11 cellular contexts compared by ENCODE assay signal in the genomic region with DNA sequence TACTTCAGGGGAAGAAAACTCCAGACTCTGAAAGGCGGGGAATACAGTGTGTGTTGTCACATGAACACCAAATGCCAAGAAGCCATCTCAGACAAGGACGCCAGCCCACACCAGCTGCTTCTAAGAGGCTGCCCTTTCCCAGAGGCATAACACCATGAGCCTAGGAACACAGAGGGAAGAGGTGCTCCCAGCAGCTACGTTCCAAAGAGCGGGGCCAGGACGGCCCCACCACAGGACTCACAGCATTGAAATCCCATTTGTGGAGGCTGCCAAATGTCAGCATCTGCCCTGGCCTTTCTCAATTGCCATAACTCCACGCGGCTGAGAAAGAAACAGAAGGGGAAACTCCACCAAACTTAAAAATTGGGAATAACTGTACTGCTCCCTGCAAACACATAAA. TPM values are rescaled to one million over a fixed set of nuclear protein-coding genes. Genes with fewer than 3 reads are reported as not detected.
A peak's percentile ranks its signal among the peaks of the same experiment; 100 is the strongest.
DNase-seq lines count a peak whose midpoint lies in the region; ATAC-seq and TF ChIP-seq lines count a peak whose summit lies in the region.
"Had no signal": no experiment of that assay in that cellular context is flagged by ENCODE, and none has a peak within 500 bp of the region (broad histone marks: within the 10 kb centered on the region; RNA-seq: fewer than 3 reads in every experiment).

No MANE protein-coding gene starts in this region.

- peak; percentile 57 for ATAC-seq in left ventricle myocardium superior
- no peak for ATAC-seq in activated CD8-positive, alpha-beta memory T cell treated with anti-CD3 and anti-CD28 coated beads, Interleukin-2, amount 10 ng/mL, durations not matched to agents 7 days and 5 days
- no peak for ATAC-seq in activated naive CD4-positive, alpha-beta T cell treated with anti-CD3 and anti-CD28 coated beads, Interleukin-2, amount 50 U/mL, for 72 hours

- no peaks in the 10 kb centered on the region for H3K36me3 Mint-ChIP-seq in activated CD8-positive, alpha-beta memory T cell treated with anti-CD3 and anti-CD28 coated beads, Interleukin-2, amount 10 ng/mL, durations not matched to agents 7 days and 5 days
- H3K36me3 Mint-ChIP-seq in H9 (ENCODE audit: insufficient read depth in 1 of 3, low read depth in 3 of 3) = no peaks in the 10 kb centered on the region; a peak in 1 of 7 replicates
- H3K36me3 Mint-ChIP-seq in activated naive CD4-positive, alpha-beta T cell treated with anti-CD3 and anti-CD28 coated beads, Interleukin-2, amount 50 U/mL, for 72 hours = no peaks in the 10 kb centered on the region

- no peak overlapping the region for H3K4ac ChIP-seq in H9 (ENCODE audit: low read depth, low read length)

- DNase-seq in adipocyte (ENCODE audit: low read depth) (peak; percentile 9), left ventricle myocardium superior (peak; percentile 46), sigmoid colon (peak; percentile 73), H9 (no peak), T-helper 2 cell (no peak)
- no peak for DNase-seq in activated CD8-positive, alpha-beta memory T cell treated with anti-CD3 and anti-CD28 coated beads, Interleukin-2, amount 10 ng/mL, durations not matched to agents 7 days and 5 days
- DNase-seq in activated naive CD4-positive, alpha-beta T cell treated with anti-CD3 and anti-CD28 coated beads, Interleukin-2, amount 50 U/mL, for 72 hours (ENCODE audit: low spot score in 2 of 2) = no peak
- DNase-seq: activated B cell treated with CpG ODN at 0.5 μM for 24 hours, GF-D8, H7 had no signal

- H3K9ac ChIP-seq in BLaER1 = no peak overlapping the region
- H3K9ac ChIP-seq in adipocyte (ENCODE audit: low read length) = peak overlapping the region; percentile 41
- H3K9ac ChIP-seq in H9 (ENCODE audit: extremely low read depth, insufficient read length, low read length) = no peak overlapping the region

- H3K36me3 ChIP-seq in BLaER1 = no peaks in the 10 kb centered on the region
- no peaks in the 10 kb centered on the region for H3K36me3 ChIP-seq in adipocyte (ENCODE audit: control insufficient read depth, insufficient read depth, low read length, severe bottlenecking)
- H3K36me3 ChIP-seq in sigmoid colon = no peaks in the 10 kb centered on the region

- no peak for TF ChIP-seq POLR2A in sigmoid colon (IDR thresholded peaks at IDR 0.05)

- no peak overlapping the region for H3K4me3 ChIP-seq in BLaER1
- peak overlapping the region; percentile 13 for H3K4me3 ChIP-seq in adipocyte (ENCODE audit: low read length)
- H3K4me3 ChIP-seq in sigmoid colon = no peak overlapping the region

- peaks cover 18% of the 10 kb centered on the region for H3K27me3 Mint-ChIP-seq in activated CD8-positive, alpha-beta memory T cell treated with anti-CD3 and anti-CD28 coated beads, Interleukin-2, amount 10 ng/mL, durations not matched to agents 7 days and 5 days
- H3K27me3 Mint-ChIP-seq in H9 (ENCODE audit: low read depth) = peaks cover 4% of the 10 kb centered on the region; the same call in 1 of the 2 replicates

- H3K27me3 ChIP-seq in BLaER1 (no peaks in the 10 kb centered on the region), adipocyte (replicated peaks; ENCODE audit: control insufficient read depth, insufficient read depth, low read length) (no peaks in the 10 kb centered on the region), sigmoid colon (no peaks in the 10 kb centered on the region), H9 (ENCODE audit: insufficient read depth, low read length) (no peaks in the 10 kb centered on the region)

- no peak overlapping the region for H4K5ac ChIP-seq in H9 (ENCODE audit: insufficient read length, low read depth, low read length)

- no peak for TF ChIP-seq CTCF in sigmoid colon (IDR thresholded peaks at IDR 0.05)
- TF ChIP-seq CTCF in H9 (conservative IDR thresholded peaks at IDR 0.05) = no peak

- no peak overlapping the region for H3K4me3 Mint-ChIP-seq in activated CD8-positive, alpha-beta memory T cell treated with anti-CD3 and anti-CD28 coated beads, Interleukin-2, amount 10 ng/mL, durations not matched to agents 7 days and 5 days
- no peak overlapping the region for H3K4me3 Mint-ChIP-seq in H9
- H3K4me3 Mint-ChIP-seq: activated B cell treated with CpG ODN at 0.5 μM for 24 hours had no signal

- no peak overlapping the region for H4K8ac ChIP-seq in H9 (replicated peaks; ENCODE audit: insufficient read length, low read depth, low read length)

- H3K9me3 ChIP-seq in BLaER1 (no peaks in the 10 kb centered on the region), adipocyte (ENCODE audit: control insufficient read depth, low read length) (no peaks in the 10 kb centered on the region), sigmoid colon (no peaks in the 10 kb centered on the region), H9 (ENCODE audit: control insufficient read depth, low read depth, low read length) (no peaks in the 10 kb centered on the region)

- no peak overlapping the region for H4K91ac ChIP-seq in H9 (ENCODE audit: insufficient read length, low read depth, low read length)

- no peaks in the 10 kb centered on the region for H3K79me2 ChIP-seq in H9 (ENCODE audit: insufficient read depth, low read length)

- H3K56ac ChIP-seq in H9 (ENCODE audit: insufficient read length, low read depth, low read length) = no peak overlapping the region

- H3K79me1 ChIP-seq in H9 (ENCODE audit: insufficient read depth, low read depth, low read length, poor library complexity, severe bottlenecking) = no peaks in the 10 kb centered on the region

- no peak overlapping the region for H3K18ac ChIP-seq in H9 (ENCODE audit: insufficient read length, low read depth, low read length)

- H3K9me3 Mint-ChIP-seq in activated CD8-positive, alpha-beta memory T cell treated with anti-CD3 and anti-CD28 coated beads, Interleukin-2, amount 10 ng/mL, durations not matched to agents 7 days and 5 days (ENCODE audit: low read depth) = no peaks in the 10 kb centered on the region
- peaks cover 0 to 2% of the 10 kb centered on the region in 2 experiments; a peak in 3 of 5 replicates for H3K9me3 Mint-ChIP-seq in H9
- no peaks in the 10 kb centered on the region for H3K9me3 Mint-ChIP-seq in activated naive CD4-positive, alpha-beta T cell treated with anti-CD3 and anti-CD28 coated beads, Interleukin-2, amount 50 U/mL, for 72 hours
- H3K9me3 Mint-ChIP-seq: activated B cell treated with CpG ODN at 0.5 μM for 24 hours had no signal

- H3K27ac Mint-ChIP-seq in activated CD8-positive, alpha-beta memory T cell treated with anti-CD3 and anti-CD28 coated beads, Interleukin-2, amount 10 ng/mL, durations not matched to agents 7 days and 5 days = no peak overlapping the region
- H3K27ac Mint-ChIP-seq in H9 = no peak overlapping the region
- H3K27ac Mint-ChIP-seq in activated naive CD4-positive, alpha-beta T cell treated with anti-CD3 and anti-CD28 coated beads, Interleukin-2, amount 50 U/mL, for 72 hours = no peak overlapping the region
- H3K27ac Mint-ChIP-seq: activated B cell treated with CpG ODN at 0.5 μM for 24 hours had no signal

- no peak overlapping the region for H2BK120ac ChIP-seq in H9 (ENCODE audit: low read depth, low read length, poor library complexity, severe bottlenecking)

- no peak for TF ChIP-seq EP300 in sigmoid colon (IDR thresholded peaks at IDR 0.05)

- H3K4me1 ChIP-seq in BLaER1 (peaks cover 72% of the 10 kb centered on the region), adipocyte (ENCODE audit: control insufficient read depth, insufficient read depth, low read length) (peaks cover 19% of the 10 kb centered on the region), sigmoid colon (peaks cover 0 to 19% (median 15%) of the 10 kb centered on the region in 4 donors), H9 (ENCODE audit: insufficient read depth, low read length) (no peaks in the 10 kb centered on the region)

- no peak overlapping the region for H3T11ph ChIP-seq in H9 (ENCODE audit: low read length)

- no peak overlapping the region for H2AK5ac ChIP-seq in H9 (ENCODE audit: insufficient read length, low read length)

- no peak overlapping the region for H3K23ac ChIP-seq in H9 (ENCODE audit: insufficient read length, low read depth, low read length)

- intact Hi-C loops in left ventricle myocardium superior (cut with micrococcal nuclease) (no loop called here), sigmoid colon (cut with DNase I) (loop anchor here (5.0 kb wide), 1 partner anchor 79 kb away; no protein-coding TSS in a partner anchor)

- no peak overlapping the region for H2BK15ac ChIP-seq in H9 (ENCODE audit: low read depth, low read length)

- H3K4me2 ChIP-seq in BLaER1 (0 out of 2 replicates have a peak overlapping the region, but pooled peaks have one; percentile 10), H9 (ENCODE audit: insufficient read depth, insufficient read length, low read length) (no peak overlapping the region)

- H4K20me1 ChIP-seq in BLaER1 (no peaks in the 10 kb centered on the region), H9 (ENCODE audit: control insufficient read depth, insufficient read depth, insufficient read length) (no peaks in the 10 kb centered on the region)

- no peaks in the 10 kb centered on the region for H3K23me2 ChIP-seq in H9 (ENCODE audit: insufficient read length, low read depth, low read length, poor library complexity, severe bottlenecking)

- no peak overlapping the region for H2BK5ac ChIP-seq in H9 (ENCODE audit: insufficient read length, low read length)

- CTCF ChIA-PET in activated CD8-positive, alpha-beta memory T cell treated with anti-CD3 and anti-CD28 coated beads, Interleukin-2, amount 10 ng/mL, durations not matched to agents 7 days and 5 days (lab: Charles Lee) = no interaction called here

- peaks cover 22% of the 10 kb centered on the region for H3K4me1 Mint-ChIP-seq in activated CD8-positive, alpha-beta memory T cell treated with anti-CD3 and anti-CD28 coated beads, Interleukin-2, amount 10 ng/mL, durations not matched to agents 7 days and 5 days
- H3K4me1 Mint-ChIP-seq in H9 = peaks cover 8 to 13% of the 10 kb centered on the region in 2 experiments
- H3K4me1 Mint-ChIP-seq: activated B cell treated with CpG ODN at 0.5 μM for 24 hours had no signal

- H3K27ac ChIP-seq in BLaER1 (no peak overlapping the region), sigmoid colon (peak overlapping the region in 3 of 4 donors; percentile 67 to 78 (median 75)), H9 (ENCODE audit: insufficient read length, low read depth, low read length) (no peak overlapping the region)

- no peak overlapping the region for H3K14ac ChIP-seq in H9 (ENCODE audit: insufficient read depth, low read length)

- no peak overlapping the region for H2BK20ac ChIP-seq in H9 (ENCODE audit: low read depth, low read length, poor library complexity, severe bottlenecking)

- WGBS in sigmoid colon, 2 donors = 74 to 88% methylated on average over 7 of the region's 7 CpGs
- no CpG with 5 or more reads among the region's 7 CpGs for WGBS in H9 (ENCODE audit: extremely low coverage, insufficient read length, low lambda C conversion rate)

- no peak overlapping the region for H2BK12ac ChIP-seq in H9 (ENCODE audit: insufficient read length, low read depth, low read length)

- H2AFZ ChIP-seq in H9 (ENCODE audit: low read length) = no peak overlapping the region

RNA-seq across cellular contexts. Expression of gene ID2, which starts 20.1 kb away (rescaled TPM):
- total RNA-seq in left ventricle myocardium superior = 30.0 TPM
- total RNA-seq in sigmoid colon = 100 to 1,000 TPM; 376 to 615 (median 527) TPM
- polyA plus RNA-seq in sigmoid colon = 100 to 1,000 TPM; 154 to 306 (median 224) TPM
- 100 to 1,000 TPM; 342 to 431 TPM for total RNA-seq in activated CD8-positive, alpha-beta memory T cell treated with anti-CD3 and anti-CD28 coated beads, Interleukin-2, amount 10 ng/mL, durations not matched to agents 7 days and 5 days
- 48.0 and 48.6 TPM in 2 replicates for total RNA-seq in H9 (2021)
- 100 to 1,000 TPM in 1 of 2 donors, 10 to 100 TPM in 1; 42.8 to 272 TPM for total RNA-seq in activated naive CD4-positive, alpha-beta T cell treated with anti-CD3 and anti-CD28 coated beads, Interleukin-2, amount 50 U/mL, for 72 hours

Comparison
In these comparisons a context has a peak if more than half of its experiments do, and no peak if none do; other contexts are left out.
1. H3K27ac ChIP-seq: peak in sigmoid colon (3 of 4); none in BLaER1 (single experiment) and H9 (single experiment).
2. DNase-seq: peak in adipocyte (single experiment), left ventricle myocardium superior (single experiment) and sigmoid colon (single experiment); none in activated CD8-positive, alpha-beta memory T cell treated with anti-CD3 and anti-CD28 coated beads, Interleukin-2, amount 10 ng/mL, durations not matched to agents 7 days and 5 days (single experiment), H9 (single experiment), activated naive CD4-positive, alpha-beta T cell treated with anti-CD3 and anti-CD28 coated beads, Interleukin-2, amount 50 U/mL, for 72 hours (0 of 2) and T-helper 2 cell (0 of 5).